ENCODE assay signal across 11 cellular contexts in the genomic region with DNA sequence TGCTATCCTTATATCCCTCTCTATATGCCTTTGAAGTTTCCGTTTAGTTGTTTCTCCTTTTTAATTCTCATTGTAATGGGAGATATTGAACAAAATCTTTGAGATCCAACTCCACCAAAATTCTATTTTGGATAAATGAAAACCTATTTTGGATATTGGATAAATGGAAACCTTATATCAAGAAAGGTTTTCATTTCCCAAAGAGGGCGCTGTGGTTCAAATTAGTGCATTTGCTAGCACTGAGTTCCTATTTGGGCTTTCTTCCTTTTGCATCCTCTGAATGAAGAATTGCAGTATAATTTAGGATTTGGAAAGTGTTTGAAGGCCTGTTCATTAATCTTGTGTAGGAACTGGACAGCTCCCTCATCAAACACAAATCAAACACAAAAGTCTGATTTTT.
DNase-seq lines count a peak whose midpoint lies in the region; ATAC-seq and TF ChIP-seq lines count a peak whose summit lies in the region.
"Had no signal": no experiment of that assay in that cellular context is flagged by ENCODE, and none has a peak within 500 bp of the region (broad histone marks: within the 10 kb centered on the region; RNA-seq: fewer than 3 reads in every experiment).

No MANE protein-coding gene starts in this region.

- DNase-seq in NCI-H2196 (lab: John Stamatoyannopoulos, UW; ENCODE audit: unreplicated experiment) (peak; percentile 10), NCI-H2196 treated with DMSO at 0.1 percent for 48 hours (lab: John Stamatoyannopoulos, UW; ENCODE audit: unreplicated experiment) (no peak), cardiac fibroblast (ENCODE audit: low read depth in 2 of 2) (peak; percentile 56 to 67), osteoblast (ENCODE audit: insufficient read length, low spot score, missing footprints) (no peak), NCI-H146 (lab: John Stamatoyannopoulos, UW) (no peak)
- DNase-seq: C1 segment of cervical spinal cord, caudate nucleus had no signal

- H3K9me3 ChIP-seq in osteoblast (ENCODE audit: low read depth, low read length): no peaks in the 10 kb centered on the region
- H3K9me3 ChIP-seq: upper lobe of left lung had no signal

- H3K4me3 ChIP-seq in cardiac fibroblast (replicated peaks in 1 of 2; ENCODE audit: low read depth in 2 of 2, low read length in 2 of 2) (no peak overlapping the region), osteoblast (ENCODE audit: insufficient read depth, low read length) (no peak overlapping the region)
- H3K4me3 ChIP-seq: upper lobe of left lung had no signal

- H3K79me2 ChIP-seq in osteoblast (ENCODE audit: insufficient read depth, low read length): no peaks in the 10 kb centered on the region

- ATAC-seq in GM21528 (IDR thresholded peaks at IDR 0.05; ENCODE audit: low FRiP score, unreplicated experiment): no peak
- ATAC-seq in HG02763 (IDR thresholded peaks at IDR 0.05; ENCODE audit: unreplicated experiment): no peak

- no peak overlapping the region for H2AFZ ChIP-seq in osteoblast (ENCODE audit: low read length)

- no peaks in the 10 kb centered on the region for H3K4me1 ChIP-seq in osteoblast (ENCODE audit: insufficient read depth, low read length)
- H3K4me1 ChIP-seq: upper lobe of left lung had no signal

- no peaks in the 10 kb centered on the region for H3K27me3 ChIP-seq in osteoblast (ENCODE audit: insufficient read depth, low read length)
- H3K27me3 ChIP-seq: upper lobe of left lung had no signal

- H4K20me1 ChIP-seq in osteoblast (ENCODE audit: insufficient read depth, low read length): no peaks in the 10 kb centered on the region

- TF ChIP-seq CTCF in LNCAP (IDR thresholded peaks at IDR 0.05): peak; percentile 39
- peak; percentile 52 for TF ChIP-seq CTCF in cardiac fibroblast (IDR thresholded peaks at IDR 0.05; ENCODE audit: low read depth, low read length)
- peak; percentile 72 for TF ChIP-seq CTCF in osteoblast (IDR thresholded peaks at IDR 0.05; ENCODE audit: extremely low read depth, low read depth, low read length)

- H3K27ac ChIP-seq in osteoblast (ENCODE audit: low read depth, low read length): no peak overlapping the region
- H3K27ac ChIP-seq: upper lobe of left lung had no signal

- no peaks in the 10 kb centered on the region for H3K36me3 ChIP-seq in osteoblast (ENCODE audit: insufficient read depth, low read length)
- H3K36me3 ChIP-seq: upper lobe of left lung had no signal

- H3K4me2 ChIP-seq in osteoblast (ENCODE audit: insufficient read depth, low read length): no peak overlapping the region

Comparison
In these comparisons a context has a peak if more than half of its experiments do, and no peak if none do; other contexts are left out.
1. DNase-seq: peak in NCI-H2196 (single experiment) and cardiac fibroblast (2 of 2); none in NCI-H2196 treated with DMSO at 0.1 percent for 48 hours (single experiment), osteoblast (single experiment) and NCI-H146 (single experiment).
2. Peak in every context shown above with its lines, with median percentiles within 50 percentile points of each other: CTCF ChIP-seq.